ENCODE assay signal across 8 cellular contexts in genomic region chr5:103258368-103258956, GRCh38.
A peak's percentile ranks its signal among the peaks of the same experiment; 100 is the strongest.
DNase-seq lines count a peak whose midpoint lies in the region; ATAC-seq lines count a peak whose summit lies in the region.

A gene with protein sequence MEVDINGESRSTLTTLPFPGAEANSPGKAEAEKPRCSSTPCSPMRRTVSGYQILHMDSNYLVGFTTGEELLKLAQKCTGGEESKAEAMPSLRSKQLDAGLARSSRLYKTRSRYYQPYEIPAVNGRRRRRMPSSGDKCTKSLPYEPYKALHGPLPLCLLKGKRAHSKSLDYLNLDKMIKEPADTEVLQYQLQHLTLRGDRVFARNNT (plus strand): TSS chr5:103258763. CDS start chr5:103275920, 17,157 bp downstream.

- DNase-seq in AG20443 (ENCODE audit: low spot score) (peak; percentile 98), NCI-H446 treated with DMSO at 0.1 percent for 48 hours (lab: John Stamatoyannopoulos, UW) (peak; percentile 94), cerebellar nuclear complex (lab: John Stamatoyannopoulos, UW) (peak; percentile 28 to 65), iris pigment epithelial cell (ENCODE audit: low read depth) (peak; percentile 99)
- peak; percentile 88 for DNase-seq in activated CD4-positive, CD25-positive, alpha-beta regulatory T cell treated with anti-CD3 and anti-CD28 coated beads, Interleukin-2, amount 50 U/mL, for 72 hours
- DNase-seq in stimulated activated CD4-positive, alpha-beta T cell treated with anti-CD3 and anti-CD28 coated beads, Interleukin-12 subunit alpha, Interleukin-12 subunit beta, amount 100 ng/mL, for 24 hours (ENCODE audit: low read depth in 2 of 2): peak; percentile 78 to 88

- ATAC-seq in GM19043 (IDR thresholded peaks at IDR 0.05; ENCODE audit: low read depth, unreplicated experiment) (peak; percentile 73), HG03354 (IDR thresholded peaks at IDR 0.05; ENCODE audit: poor library complexity, severe bottlenecking, unreplicated experiment) (peak; percentile 81)

Comparison
In these comparisons a context has a peak if more than half of its experiments do, and no peak if none do; other contexts are left out.
1. Peak in every context shown above with its lines: DNase-seq and ATAC-seq.
2. DNase-seq: peak in every context shown above with its lines; median percentile 99 in iris pigment epithelial cell; 98 in AG20443; 94 in NCI-H446 treated with DMSO at 0.1 percent for 48 hours; 88 in activated CD4-positive, CD25-positive, alpha-beta regulatory T cell treated with anti-CD3 and anti-CD28 coated beads, Interleukin-2, amount 50 U/mL, for 72 hours; 83 in stimulated activated CD4-positive, alpha-beta T cell treated with anti-CD3 and anti-CD28 coated beads, Interleukin-12 subunit alpha, Interleukin-12 subunit beta, amount 100 ng/mL, for 24 hours; 46 in cerebellar nuclear complex.